In genomic region chr4:71006203-71006907, GRCh38 we compare ENCODE assay signal across 8 cellular contexts. TPM values are rescaled to one million over a fixed set of nuclear protein-coding genes. Genes with fewer than 3 reads are reported as not detected.
DNase-seq lines count a peak whose midpoint lies in the region; ATAC-seq and TF ChIP-seq lines count a peak whose summit lies in the region.

No MANE protein-coding gene starts in this region.

- CTCF ChIA-PET in GM10248 (lab: Yijun Ruan, JAX) = interaction anchor here (0.9 to 9.2 kb wide), 4 partner anchors 11 to 104 kb away, joined by 3 to 73 read pairs (median 31); partner anchors contain the start of genes DCK and MOB1B

- DNase-seq in GM10248 (ENCODE audit: extremely low spot score) (peak; percentile 64), NCI-H2227 (lab: John Stamatoyannopoulos, UW; ENCODE audit: unreplicated experiment) (no peak), DMS79 (lab: John Stamatoyannopoulos, UW) (no peak), NCI-H510A treated with DMSO at 0.1 percent for 48 hours (lab: John Stamatoyannopoulos, UW) (no peak)
- no peak for DNase-seq in activated T-helper 1 cell treated with anti-CD3 and anti-CD28 coated beads, Interleukin-12 subunit alpha, Interleukin-12 subunit beta, Interleukin-2, Interleukin-4 antibody, amounts not matched to agents 30 ng/mL and 10 ng/mL and 1 ng/mL, durations not matched to agents 14 hours and 24 hours and 36 hours (ENCODE audit: low spot score)
- no peak for DNase-seq in stimulated activated CD4-positive, alpha-beta T cell treated with anti-CD3 and anti-CD28 coated beads, Interleukin-4, amount 100 ng/mL, for 1 hour

- peaks cover 19% of the 10 kb centered on the region for H3K36me3 Mint-ChIP-seq in activated T-helper 1 cell treated with anti-CD3 and anti-CD28 coated beads, Interleukin-12 subunit alpha, Interleukin-12 subunit beta, Interleukin-2, Interleukin-4 antibody, amounts not matched to agents 30 ng/mL and 10 ng/mL and 1 ng/mL, durations not matched to agents 14 hours and 24 hours and 36 hours (ENCODE audit: low read depth)

- POLR2A ChIA-PET in GM10248 (lab: Yijun Ruan, JAX) = no interaction called here

- no peak for TF ChIP-seq CTCF in GM10248 (IDR thresholded peaks at IDR 0.05; ENCODE audit: control extremely low read depth, extremely low read depth, low read depth, missing control alignments)

- intact Hi-C loops in activated T-helper 1 cell treated with anti-CD3 and anti-CD28 coated beads, Interleukin-12 subunit alpha, Interleukin-12 subunit beta, Interleukin-2, Interleukin-4 antibody, amounts not matched to agents 30 ng/mL and 10 ng/mL and 1 ng/mL, durations not matched to agents 14 hours and 24 hours and 36 hours (cut with micrococcal nuclease) = loop anchor here (1.0 to 5.0 kb wide), 5 partner anchors 13 to 389 kb away; partner anchors contain the start of genes DCK, GRSF1 and UTP3

- H3K9me3 Mint-ChIP-seq in activated T-helper 1 cell treated with anti-CD3 and anti-CD28 coated beads, Interleukin-12 subunit alpha, Interleukin-12 subunit beta, Interleukin-2, Interleukin-4 antibody, amounts not matched to agents 30 ng/mL and 10 ng/mL and 1 ng/mL, durations not matched to agents 14 hours and 24 hours and 36 hours = peaks cover 9% of the 10 kb centered on the region

- ATAC-seq in GM19452 (IDR thresholded peaks at IDR 0.05; ENCODE audit: unreplicated experiment) (peak; percentile 68), HG03108 (IDR thresholded peaks at IDR 0.05; ENCODE audit: unreplicated experiment) (peak; percentile 67)

- H3K4me3 Mint-ChIP-seq in activated T-helper 1 cell treated with anti-CD3 and anti-CD28 coated beads, Interleukin-12 subunit alpha, Interleukin-12 subunit beta, Interleukin-2, Interleukin-4 antibody, amounts not matched to agents 30 ng/mL and 10 ng/mL and 1 ng/mL, durations not matched to agents 14 hours and 24 hours and 36 hours = peak overlapping the region; percentile 34

- peaks cover 79% of the 10 kb centered on the region for H3K4me1 Mint-ChIP-seq in activated T-helper 1 cell treated with anti-CD3 and anti-CD28 coated beads, Interleukin-12 subunit alpha, Interleukin-12 subunit beta, Interleukin-2, Interleukin-4 antibody, amounts not matched to agents 30 ng/mL and 10 ng/mL and 1 ng/mL, durations not matched to agents 14 hours and 24 hours and 36 hours (ENCODE audit: low read depth)

- H3K27ac Mint-ChIP-seq in activated T-helper 1 cell treated with anti-CD3 and anti-CD28 coated beads, Interleukin-12 subunit alpha, Interleukin-12 subunit beta, Interleukin-2, Interleukin-4 antibody, amounts not matched to agents 30 ng/mL and 10 ng/mL and 1 ng/mL, durations not matched to agents 14 hours and 24 hours and 36 hours = peak overlapping the region; percentile 92

- H3K27me3 Mint-ChIP-seq in activated T-helper 1 cell treated with anti-CD3 and anti-CD28 coated beads, Interleukin-12 subunit alpha, Interleukin-12 subunit beta, Interleukin-2, Interleukin-4 antibody, amounts not matched to agents 30 ng/mL and 10 ng/mL and 1 ng/mL, durations not matched to agents 14 hours and 24 hours and 36 hours (ENCODE audit: insufficient read depth) = no peaks in the 10 kb centered on the region

RNA-seq across cellular contexts. Expression of gene DCK, which starts 12.9 kb away (rescaled TPM):
- total RNA-seq in activated T-helper 1 cell treated with anti-CD3 and anti-CD28 coated beads, Interleukin-12 subunit alpha, Interleukin-12 subunit beta, Interleukin-2, Interleukin-4 antibody, amounts not matched to agents 30 ng/mL and 10 ng/mL and 1 ng/mL, durations not matched to agents 14 hours and 24 hours and 36 hours = 35.6 and 37.3 TPM in 2 replicates
